ENCODE assay signal across 33 cellular contexts in the genomic region with DNA sequence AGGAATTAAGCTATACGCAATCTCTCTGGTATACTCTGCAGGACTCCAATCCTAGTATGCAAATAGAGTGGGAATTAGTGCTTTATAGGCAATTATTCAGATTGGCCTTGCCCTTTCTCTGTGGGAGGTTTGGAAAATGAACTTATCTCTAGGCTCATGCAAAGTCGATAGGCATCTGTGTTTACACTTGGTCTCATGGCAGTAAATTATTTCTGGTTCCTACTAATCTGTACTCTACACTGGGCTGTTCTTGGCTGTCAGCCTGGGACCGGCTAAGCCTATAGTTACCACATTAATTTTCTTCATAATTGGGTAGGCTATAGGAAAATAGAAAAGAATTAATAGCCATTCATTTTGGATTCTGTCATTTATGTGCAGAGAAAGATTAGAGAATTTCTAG.
A peak's percentile ranks its signal among the peaks of the same experiment; 100 is the strongest.
DNase-seq lines count a peak whose midpoint lies in the region; ATAC-seq, FAIRE-seq and TF ChIP-seq lines count a peak whose summit lies in the region.
"Had no signal": no experiment of that assay in that cellular context is flagged by ENCODE, and none has a peak within 500 bp of the region (broad histone marks: within the 10 kb centered on the region; RNA-seq: fewer than 3 reads in every experiment).

No MANE protein-coding gene starts in this region.

- no peaks in the 10 kb centered on the region for H3K9me3 ChIP-seq in H1 (ENCODE audit: insufficient read depth in 2 of 2, low read depth in 1 of 2, low read length in 1 of 2)
- H3K9me3 ChIP-seq in right atrium auricular region, result no peaks in the 10 kb centered on the region
- H3K9me3 ChIP-seq: ascending aorta; BLaER1 treated with 17β-estradiol and CSF1 and Interleukin-3, amounts not matched to agents 10 nM and 100 nM; pancreas; upper lobe of left lung had no signal

- no peaks in the 10 kb centered on the region for H3K79me2 ChIP-seq in H1 (ENCODE audit: control insufficient read depth in 1 of 2, insufficient read depth in 2 of 2, low read length in 2 of 2)

- H2BK15ac ChIP-seq in H1 (ENCODE audit: low read length), result no peak overlapping the region

- H4K5ac ChIP-seq in H1 (ENCODE audit: insufficient read length, low read depth, low read length), result no peak overlapping the region

- CTCF ChIA-PET in H1 (lab: Charles Lee; ENCODE audit: partially characterized antibody), result no interaction called here

- TF ChIP-seq CTCF in H1 (IDR thresholded peaks at IDR 0.05; ENCODE audit: control extremely low read depth in 1 of 3, insufficient read depth in 1 of 3, low read depth in 1 of 3, low read length in 3 of 3) (no peak), right atrium auricular region (IDR thresholded peaks at IDR 0.05) (no peak)

- H3K27me3 Mint-ChIP-seq in effector memory CD8-positive, alpha-beta T cell, result no peaks in the 10 kb centered on the region
- H3K27me3 Mint-ChIP-seq: activated CD8-positive, alpha-beta memory T cell treated with anti-CD3 and anti-CD28 coated beads, Interleukin-2, amount 10 ng/mL, durations not matched to agents 7 days and 5 days; stimulated activated naive B cell treated with anti-CD40 and anti-IgM and Interleukin-4, amounts not matched to agents 10 μg/mL and 1 μg/mL and 100 μg/mL, for 72 hours; T-helper 17 cell had no signal

- H3K4me3 ChIP-seq in H1 (ENCODE audit: extremely low read depth in 1 of 4, insufficient read depth in 2 of 4, low read depth in 3 of 4, low read length in 4 of 4) (no peak overlapping the region), right atrium auricular region (no peak overlapping the region)
- H3K4me3 ChIP-seq: ascending aorta; BLaER1 treated with 17β-estradiol and CSF1 and Interleukin-3, amounts not matched to agents 10 nM and 100 nM; pancreas; upper lobe of left lung had no signal

- H3K4me1 Mint-ChIP-seq in effector memory CD8-positive, alpha-beta T cell (ENCODE audit: low read depth in 2 of 2), result no peaks in the 10 kb centered on the region
- H3K4me1 Mint-ChIP-seq: activated CD8-positive, alpha-beta memory T cell treated with anti-CD3 and anti-CD28 coated beads, Interleukin-2, amount 10 ng/mL, durations not matched to agents 7 days and 5 days; immature natural killer cell; neural crest cell; stimulated activated naive B cell treated with anti-CD40 and anti-IgM and Interleukin-4, amounts not matched to agents 10 μg/mL and 1 μg/mL and 100 μg/mL, for 72 hours; T-helper 17 cell had no signal

- no peaks in the 10 kb centered on the region for H3K79me1 ChIP-seq in H1 (ENCODE audit: low read depth, low read length)

- H3K14ac ChIP-seq in H1 (ENCODE audit: insufficient read length), result no peak overlapping the region

- H4K8ac ChIP-seq in H1 (ENCODE audit: extremely low read depth, insufficient read depth, low read length), result no peak overlapping the region

- no peak overlapping the region for H2AFZ ChIP-seq in H1 (ENCODE audit: low read length)

- no peak overlapping the region for H2BK20ac ChIP-seq in H1 (ENCODE audit: low read length)

- H3K9me3 Mint-ChIP-seq in effector memory CD8-positive, alpha-beta T cell, result peaks cover 10 to 11% of the 10 kb centered on the region in 2 donors
- H3K9me3 Mint-ChIP-seq: neural crest cell; stimulated activated naive B cell treated with anti-CD40 and anti-IgM and Interleukin-4, amounts not matched to agents 10 μg/mL and 1 μg/mL and 100 μg/mL, for 72 hours had no signal

- TF ChIP-seq RAD21 in H1 (IDR thresholded peaks at IDR 0.05 in 1 of 2, conservative IDR thresholded peaks at IDR 0.05 in 1 of 2; ENCODE audit: low read depth in 2 of 2, low read length in 2 of 2), result no peak

- peaks cover 3% of the 10 kb centered on the region for H3K36me3 Mint-ChIP-seq in effector memory CD8-positive, alpha-beta T cell (ENCODE audit: insufficient read depth)
- H3K36me3 Mint-ChIP-seq: activated CD8-positive, alpha-beta memory T cell treated with anti-CD3 and anti-CD28 coated beads, Interleukin-2, amount 10 ng/mL, durations not matched to agents 7 days and 5 days; immature natural killer cell; stimulated activated naive B cell treated with anti-CD40 and anti-IgM and Interleukin-4, amounts not matched to agents 10 μg/mL and 1 μg/mL and 100 μg/mL, for 72 hours had no signal

- H3K18ac ChIP-seq in H1 (ENCODE audit: extremely low read depth, low read length), result no peak overlapping the region

- no peak for FAIRE-seq in H1 (lab: Jason Lieb, UNC)
- FAIRE-seq: G401.6, pancreas, small intestine had no signal

- no peak overlapping the region for H2AK5ac ChIP-seq in H1 (ENCODE audit: low read depth, low read length)

- H3K36me3 ChIP-seq in H1 (ENCODE audit: control insufficient read depth in 2 of 4, insufficient read depth in 4 of 4, low read length in 3 of 4), result no peaks in the 10 kb centered on the region
- H3K36me3 ChIP-seq in right atrium auricular region, result no peaks in the 10 kb centered on the region
- H3K36me3 ChIP-seq: ascending aorta; BLaER1 treated with 17β-estradiol and CSF1 and Interleukin-3, amounts not matched to agents 10 nM and 100 nM; pancreas; upper lobe of left lung had no signal

- TF ChIP-seq POLR2A in H1 (IDR thresholded peaks at IDR 0.05; ENCODE audit: control extremely low read depth in 1 of 2, low read depth in 2 of 2, low read length in 2 of 2), result no peak

- H3K4me2 ChIP-seq in H1 (ENCODE audit: insufficient read depth in 1 of 2, low read depth in 2 of 2, low read length in 2 of 2), result no peak overlapping the region
- H3K4me2 ChIP-seq: BLaER1 treated with 17β-estradiol and CSF1 and Interleukin-3, amounts not matched to agents 10 nM and 100 nM had no signal

- H3K9ac ChIP-seq in H1 (replicated peaks in 1 of 4; ENCODE audit: extremely low read depth in 1 of 4, low read depth in 3 of 4, low read length in 3 of 4), result no peak overlapping the region
- H3K9ac ChIP-seq: BLaER1 treated with 17β-estradiol and CSF1 and Interleukin-3, amounts not matched to agents 10 nM and 100 nM had no signal

- WGBS in H1 (ENCODE audit: extremely low coverage in 1 of 2, insufficient coverage in 1 of 2, insufficient read length in 1 of 2, insufficient replicate concordance in 2 of 2, low coverage in 1 of 2, low lambda C conversion rate in 2 of 2, missing lambda C conversion rate in 1 of 2), 2 experiments, result 91% methylated on average over 3 of the region's 3 CpGs; no CpG with 5 or more reads in 1 of the 2 experiments

- POLR2A ChIA-PET in H1 (lab: Charles Lee; ENCODE audit: partially characterized antibody), result no interaction called here

- no peak overlapping the region for H4K91ac ChIP-seq in H1 (replicated peaks; ENCODE audit: insufficient read length, low read length)

- no peak overlapping the region for H2BK5ac ChIP-seq in H1 (ENCODE audit: low read depth, low read length)

- no peak overlapping the region for H3K4ac ChIP-seq in H1 (replicated peaks; ENCODE audit: insufficient read length, low read depth, low read length)

- no peak overlapping the region for H3K23ac ChIP-seq in H1 (ENCODE audit: insufficient read length)

- H3K4me1 ChIP-seq in H1 (replicated peaks in 1 of 4; ENCODE audit: control insufficient read depth in 3 of 4, insufficient read depth in 4 of 4, low read length in 3 of 4) (no peaks in the 10 kb centered on the region), right atrium auricular region (no peaks in the 10 kb centered on the region)
- H3K4me1 ChIP-seq: ascending aorta; BLaER1 treated with 17β-estradiol and CSF1 and Interleukin-3, amounts not matched to agents 10 nM and 100 nM; pancreas; upper lobe of left lung had no signal

- no peak overlapping the region for H3K27ac ChIP-seq in H1 (ENCODE audit: low read depth, low read length)
- no peak overlapping the region for H3K27ac ChIP-seq in right atrium auricular region
- H3K27ac ChIP-seq: ascending aorta; BLaER1 treated with 17β-estradiol and CSF1 and Interleukin-3, amounts not matched to agents 10 nM and 100 nM; epithelial cell of prostate; pancreas; RWPE1; upper lobe of left lung had no signal

- peak; percentile 87 for DNase-seq in NCI-H1048 (lab: John Stamatoyannopoulos, UW)
- peak; percentile 46 to 84 for DNase-seq in NCI-H2081 (lab: John Stamatoyannopoulos, UW)
- DNase-seq in NCI-H82 (lab: John Stamatoyannopoulos, UW), result peak; percentile 83
- DNase-seq in H1 (ENCODE audit: low read depth in 1 of 2, low spot score in 2 of 2), result no peak
- no peak for DNase-seq in right atrium auricular region (ENCODE audit: low spot score)
- no peak for DNase-seq in effector memory CD8-positive, alpha-beta T cell
- DNase-seq: activated CD4-positive, alpha-beta T cell treated with anti-CD3 and anti-CD28 coated beads, Interleukin-2, amount 50 U/mL, for 4 hours; activated CD8-positive, alpha-beta memory T cell treated with anti-CD3 and anti-CD28 coated beads, Interleukin-2, amount 10 ng/mL, durations not matched to agents 7 days and 5 days; activated T-cell treated with anti-CD3 and anti-CD28 coated beads, Interleukin-2, amount 50 U/mL, for 4 hours; DMS79; effector CD4-positive, alpha-beta T cell; hypothalamus; immature natural killer cell; Karpas-422; left cardiac atrium; NCI-H2107; NCI-H510A; pancreas; retina; small intestine; stimulated activated naive B cell treated with anti-CD40 and anti-IgM and Interleukin-4, amounts not matched to agents 10 μg/mL and 1 μg/mL and 100 μg/mL, for 72 hours; substantia nigra; T-helper 17 cell; upper lobe of left lung had no signal

- H2BK12ac ChIP-seq in H1 (ENCODE audit: low read depth, low read length), result no peak overlapping the region

- H3K23me2 ChIP-seq in H1 (ENCODE audit: low read depth, low read length), result no peaks in the 10 kb centered on the region

- H3K27me3 ChIP-seq in H1 (replicated peaks in 1 of 4; ENCODE audit: control insufficient read depth in 3 of 4, extremely low read depth in 1 of 4, insufficient read depth in 3 of 4, low read length in 3 of 4) (no peaks in the 10 kb centered on the region), right atrium auricular region (no peaks in the 10 kb centered on the region)
- H3K27me3 ChIP-seq: ascending aorta; BLaER1 treated with 17β-estradiol and CSF1 and Interleukin-3, amounts not matched to agents 10 nM and 100 nM; pancreas; upper lobe of left lung had no signal

- TF ChIP-seq EP300 in H1 (IDR thresholded peaks at IDR 0.05; ENCODE audit: borderline replicate concordance in 1 of 2, low read depth in 2 of 2, low read length in 2 of 2), result no peak

- no peak overlapping the region for H3K4me3 Mint-ChIP-seq in effector memory CD8-positive, alpha-beta T cell
- H3K4me3 Mint-ChIP-seq: activated CD8-positive, alpha-beta memory T cell treated with anti-CD3 and anti-CD28 coated beads, Interleukin-2, amount 10 ng/mL, durations not matched to agents 7 days and 5 days; activated T-cell treated with anti-CD3 and anti-CD28 coated beads, Interleukin-2, amount 50 U/mL, for 4 hours; immature natural killer cell; neural crest cell; stimulated activated naive B cell treated with anti-CD40 and anti-IgM and Interleukin-4, amounts not matched to agents 10 μg/mL and 1 μg/mL and 100 μg/mL, for 72 hours; T-helper 17 cell had no signal

- H4K20me1 ChIP-seq in H1 (replicated peaks in 1 of 2; ENCODE audit: control insufficient read depth in 1 of 2, insufficient read depth in 2 of 2, low read length in 2 of 2), result no peaks in the 10 kb centered on the region
- H4K20me1 ChIP-seq: BLaER1 treated with 17β-estradiol and CSF1 and Interleukin-3, amounts not matched to agents 10 nM and 100 nM had no signal

- H2BK120ac ChIP-seq in H1 (replicated peaks; ENCODE audit: low read depth, low read length), result peak overlapping the region; percentile 16

- ATAC-seq in effector memory CD8-positive, alpha-beta T cell (replicated peaks), result no peak
- no peak for ATAC-seq in GM18502 (IDR thresholded peaks at IDR 0.05; ENCODE audit: poor library complexity, unreplicated experiment)
- ATAC-seq: activated CD4-positive, CD25-positive, alpha-beta regulatory T cell treated with anti-CD3 and anti-CD28 coated beads, Interleukin-2, amount 50 U/mL, for 24 hours; activated CD8-positive, alpha-beta memory T cell treated with anti-CD3 and anti-CD28 coated beads, Interleukin-2, amount 10 ng/mL, durations not matched to agents 7 days and 5 days; activated T-cell treated with anti-CD3 and anti-CD28 coated beads, Interleukin-2, amount 50 U/mL, for 4 hours; HCT116; left cardiac atrium; pancreas; stimulated activated naive B cell treated with anti-CD40 and anti-IgM and Interleukin-4, amounts not matched to agents 10 μg/mL and 1 μg/mL and 100 μg/mL, for 72 hours; T-helper 17 cell had no signal

- H3K56ac ChIP-seq in H1 (replicated peaks; ENCODE audit: insufficient read length, low read depth, low read length), result no peak overlapping the region

- no peak overlapping the region for H3K27ac Mint-ChIP-seq in effector memory CD8-positive, alpha-beta T cell
- H3K27ac Mint-ChIP-seq: activated CD8-positive, alpha-beta memory T cell treated with anti-CD3 and anti-CD28 coated beads, Interleukin-2, amount 10 ng/mL, durations not matched to agents 7 days and 5 days; immature natural killer cell; stimulated activated naive B cell treated with anti-CD40 and anti-IgM and Interleukin-4, amounts not matched to agents 10 μg/mL and 1 μg/mL and 100 μg/mL, for 72 hours; T-helper 17 cell had no signal

Comparison
In these comparisons a context has a peak if more than half of its experiments do, and no peak if none do; other contexts are left out.
1. DNase-seq: peak in NCI-H1048 (single experiment), NCI-H2081 (2 of 2) and NCI-H82 (single experiment); none in H1 (0 of 2), right atrium auricular region (single experiment) and effector memory CD8-positive, alpha-beta T cell (0 of 3).